ENCODE assay signal across 15 cellular contexts in the genomic region with DNA sequence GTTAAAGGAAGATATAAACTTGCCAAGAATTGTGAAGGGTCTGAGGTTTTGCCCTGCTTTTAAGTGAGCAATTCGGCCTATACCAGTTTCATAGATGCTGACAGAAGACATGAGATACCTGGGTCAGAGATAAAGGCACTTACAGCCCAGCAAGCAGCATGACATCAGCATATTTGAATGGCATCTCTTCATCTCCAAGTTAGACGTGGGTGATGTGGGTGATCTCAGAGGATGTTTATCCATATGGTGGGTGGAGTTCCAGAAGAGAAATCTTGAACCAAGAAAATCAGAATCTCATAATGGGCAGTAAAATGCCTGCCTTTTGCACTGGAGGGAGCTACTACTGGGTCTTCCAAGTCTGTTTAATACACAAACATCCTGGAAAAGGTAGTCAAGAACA. TPM values are rescaled to one million over a fixed set of nuclear protein-coding genes. Genes with fewer than 3 reads are reported as not detected.
DNase-seq lines count a peak whose midpoint lies in the region; ATAC-seq and TF ChIP-seq lines count a peak whose summit lies in the region.
"Had no signal": no experiment of that assay in that cellular context is flagged by ENCODE, and none has a peak within 500 bp of the region (broad histone marks: within the 10 kb centered on the region; RNA-seq: fewer than 3 reads in every experiment).

No MANE protein-coding gene starts in this region.

- H3K18ac ChIP-seq in mesenchymal stem cell (ENCODE audit: low read depth in 1 of 2, low read length in 2 of 2) = no peak overlapping the region

- no peak overlapping the region for H2BK12ac ChIP-seq in mesenchymal stem cell (ENCODE audit: low read length in 2 of 2)

- intact Hi-C loops in left ventricle myocardium superior (cut with micrococcal nuclease) = no loop called here

- no peak overlapping the region for H4K8ac ChIP-seq in mesenchymal stem cell (ENCODE audit: low read length)

- H2AFZ ChIP-seq in mesenchymal stem cell (ENCODE audit: low read depth, low read length) = no peak overlapping the region
- H2AFZ ChIP-seq: hepatocyte had no signal

- no peak overlapping the region for H2BK120ac ChIP-seq in mesenchymal stem cell (ENCODE audit: low read depth, low read length)

- WGBS in mesenchymal stem cell = 50% methylated on average over 2 of the region's 2 CpGs

- H3K4me2 ChIP-seq in mesenchymal stem cell (ENCODE audit: low read length, poor library complexity, severe bottlenecking) = no peak overlapping the region
- H3K4me2 ChIP-seq: hepatocyte had no signal

- H2AK5ac ChIP-seq in mesenchymal stem cell (ENCODE audit: low read length, severe bottlenecking) = no peak overlapping the region

- H4K91ac ChIP-seq in mesenchymal stem cell (ENCODE audit: low read length) = no peak overlapping the region

- no peak for DNase-seq in right atrium auricular region (ENCODE audit: low spot score)
- DNase-seq in left ventricle myocardium superior = no peak
- DNase-seq in cardiac fibroblast (ENCODE audit: low read depth in 2 of 2) = peak; percentile 11 to 39
- peak; percentile 40 for DNase-seq in mesenchymal stem cell
- DNase-seq in NK-92 treated with Interleukin-12 subunit alpha and Interleukin-12 subunit beta, amount 100 ng/mL, for 24 hours (lab: John Stamatoyannopoulos, UW) = no peak
- DNase-seq in GM10266 (ENCODE audit: extremely low spot score) = no peak
- DNase-seq in activated CD4-positive, alpha-beta T cell treated with anti-CD3 and anti-CD28 coated beads, Interleukin-2, amount 50 U/mL, for 4 hours = no peak
- DNase-seq: activated CD4-positive, CD25-positive, alpha-beta regulatory T cell treated with anti-CD3 and anti-CD28 coated beads, Interleukin-2, amount 50 U/mL, for 72 hours; activated naive CD8-positive, alpha-beta T cell treated with anti-CD3 and anti-CD28 coated beads, Interleukin-2, amount 50 U/mL, for 24 hours; left colon; natural killer cell; NCI-H1092; SHP77 had no signal

- H3K27ac ChIP-seq in right atrium auricular region = peak overlapping the region; percentile 33 to 46
- H3K27ac ChIP-seq in mesenchymal stem cell (ENCODE audit: low read length, poor library complexity, severe bottlenecking) = no peak overlapping the region
- H3K27ac ChIP-seq: hepatocyte had no signal

- no peak overlapping the region for H3K23ac ChIP-seq in mesenchymal stem cell (ENCODE audit: low read length in 2 of 2)

- H3K4me3 ChIP-seq in right atrium auricular region (no peak overlapping the region), cardiac fibroblast (replicated peaks in 1 of 2; ENCODE audit: low read depth in 2 of 2, low read length in 2 of 2) (no peak overlapping the region), mesenchymal stem cell (ENCODE audit: insufficient read depth in 1 of 2, low read depth in 1 of 2, low read length in 2 of 2) (no peak overlapping the region)
- H3K4me3 ChIP-seq: hepatocyte had no signal

- H3K9ac ChIP-seq in mesenchymal stem cell (ENCODE audit: low read length) = no peak overlapping the region

- H3K27me3 ChIP-seq in right atrium auricular region (no peaks in the 10 kb centered on the region), mesenchymal stem cell (ENCODE audit: control insufficient read depth in 1 of 2, insufficient read depth in 1 of 2, low read length in 2 of 2) (no peaks in the 10 kb centered on the region)
- H3K27me3 ChIP-seq: hepatocyte had no signal

- H2BK15ac ChIP-seq in mesenchymal stem cell (ENCODE audit: low read depth, poor library complexity, severe bottlenecking) = no peak overlapping the region

- peaks cover 7% of the 10 kb centered on the region for H3K79me1 ChIP-seq in mesenchymal stem cell (replicated peaks; ENCODE audit: low read length, poor library complexity, severe bottlenecking)

- no peak overlapping the region for H3K4ac ChIP-seq in mesenchymal stem cell (ENCODE audit: low read depth in 1 of 2, low read length in 2 of 2)

- TF ChIP-seq CTCF in right atrium auricular region (IDR thresholded peaks at IDR 0.05) (no peak), cardiac fibroblast (IDR thresholded peaks at IDR 0.05; ENCODE audit: low read depth, low read length) (no peak), GM10266 (IDR thresholded peaks at IDR 0.05; ENCODE audit: control insufficient read depth, insufficient read depth, low read depth, missing control alignments) (no peak)

- H3K9me3 ChIP-seq in right atrium auricular region (peaks cover 0 to 9% of the 10 kb centered on the region in 2 donors), mesenchymal stem cell (ENCODE audit: control insufficient read depth, low read length) (no peaks in the 10 kb centered on the region)

- peaks cover 0 to 20% of the 10 kb centered on the region in 2 donors for H3K4me1 ChIP-seq in right atrium auricular region
- H3K4me1 ChIP-seq in mesenchymal stem cell (ENCODE audit: control insufficient read depth, insufficient read depth, low read depth, low read length) = peaks cover 7% of the 10 kb centered on the region

- ATAC-seq in left ventricle myocardium superior (no peak), HG03135 (IDR thresholded peaks at IDR 0.05; ENCODE audit: unreplicated experiment) (no peak)
- ATAC-seq: activated naive CD8-positive, alpha-beta T cell treated with anti-CD3 and anti-CD28 coated beads, Interleukin-2, amount 50 U/mL, for 24 hours; left colon; natural killer cell had no signal

- H2BK5ac ChIP-seq in mesenchymal stem cell (ENCODE audit: low read depth, low read length, poor library complexity, severe bottlenecking) = no peak overlapping the region

- no peak overlapping the region for H3K14ac ChIP-seq in mesenchymal stem cell (ENCODE audit: low read length in 2 of 2)

- H3K36me3 ChIP-seq in right atrium auricular region (no peaks in the 10 kb centered on the region), mesenchymal stem cell (ENCODE audit: control insufficient read depth in 1 of 2, insufficient read depth in 2 of 2, low read depth in 1 of 2, low read length in 2 of 2) (peaks cover 31 to 32% of the 10 kb centered on the region in 2 experiments)

RNA-seq across cellular contexts. Expression of gene GYPC, which starts 44.7 kb away (rescaled TPM):
- total RNA-seq in right atrium auricular region (10 to 100 TPM; 53.8 to 74.9 TPM), left ventricle myocardium superior (114 TPM)
- 199 TPM for polyA plus RNA-seq in mesenchymal stem cell (2013, experiment 1 of 2)
- 195 TPM for polyA plus RNA-seq in mesenchymal stem cell (2013, experiment 2 of 2)

Comparison
In these comparisons a context has a peak if more than half of its experiments do, and no peak if none do; other contexts are left out.
1. DNase-seq: peak in cardiac fibroblast (2 of 2) and mesenchymal stem cell (single experiment); none in right atrium auricular region (single experiment), left ventricle myocardium superior (single experiment), NK-92 treated with Interleukin-12 subunit alpha and Interleukin-12 subunit beta, amount 100 ng/mL, for 24 hours (single experiment), GM10266 (single experiment) and activated CD4-positive, alpha-beta T cell treated with anti-CD3 and anti-CD28 coated beads, Interleukin-2, amount 50 U/mL, for 4 hours (0 of 2).